8 cellular contexts compared by ENCODE assay signal in genomic region chr17:37642706-37643105, GRCh38. TPM values are rescaled to one million over a fixed set of nuclear protein-coding genes. Genes with fewer than 3 reads are reported as not detected.
DNase-seq lines count a peak whose midpoint lies in the region; ATAC-seq, FAIRE-seq and TF ChIP-seq lines count a peak whose summit lies in the region.

No MANE protein-coding gene starts in this region.

- no peaks in the 10 kb centered on the region; a peak in 1 of 4 replicates for H3K27me3 ChIP-seq in GM12878 (replicated peaks in 1 of 2; ENCODE audit: control insufficient read depth in 2 of 2, insufficient read depth in 2 of 2, low read length in 1 of 2)

- no peak for TF ChIP-seq RAD21 in GM12878 (IDR thresholded peaks at IDR 0.05; ENCODE audit: insufficient read depth, low read depth, low read length)

- peak overlapping the region; percentile 73 for H3K4me2 ChIP-seq in GM12878 (ENCODE audit: control insufficient read depth, insufficient read depth)

- TF ChIP-seq CTCF in LNCaP clone FGC (IDR thresholded peaks at IDR 0.05; ENCODE audit: control insufficient read depth, extremely low read depth, insufficient read depth) = no peak
- TF ChIP-seq CTCF in GM12878 (IDR thresholded peaks at IDR 0.05 in 2 of 3, conservative IDR thresholded peaks at IDR 0.05 in 1 of 3; ENCODE audit: control insufficient read depth in 2 of 3, extremely low read depth in 1 of 3, insufficient read depth in 1 of 3, low read depth in 3 of 3, low read length in 3 of 3) = no peak
- no peak for TF ChIP-seq CTCF in kidney (IDR thresholded peaks at IDR 0.05; ENCODE audit: borderline replicate concordance, extremely low read depth, insufficient read depth)

- peak; percentile 58 for ATAC-seq in GM12878
- ATAC-seq in stimulated activated naive CD8-positive, alpha-beta T cell treated with anti-CD3 and anti-CD28 coated beads, Interleukin-15, Interleukin-2, amounts not matched to agents 100 U/mL and 50 U/mL, for 24 hours = peak; percentile 33
- ATAC-seq in GM18505 (IDR thresholded peaks at IDR 0.05; ENCODE audit: unreplicated experiment) = no peak

- H3K4me1 ChIP-seq in GM12878 (ENCODE audit: control insufficient read depth, insufficient read depth, low read length) (no peaks in the 10 kb centered on the region), kidney (ENCODE audit: control insufficient read depth in 1 of 2, insufficient read depth in 1 of 2, low read depth in 1 of 2, low read length in 2 of 2) (peaks cover 8% of the 10 kb centered on the region in 2 donors)

- SMC1A ChIA-PET in GM12878 (lab: Charles Lee; ENCODE audit: uncharacterized antibody, unreplicated experiment) = interaction anchor here (1.0 to 1.2 kb wide), 2 partner anchors 34 to 149 kb away, joined by 3 to 4 read pairs; no protein-coding TSS in a partner anchor

- TSS peak; percentile 82 for BruUV-seq in GM12878 (replicated peaks; lab: Mats Ljungman, UMichigan)

- in situ Hi-C loops in GM12878 (cut with MboI) = no loop called here

- H3K9me3 ChIP-seq in GM12878 (replicated peaks; ENCODE audit: control insufficient read depth, insufficient read depth, low read length) (no peaks in the 10 kb centered on the region; the same call in 2 of the 3 replicates), kidney (ENCODE audit: control insufficient read depth in 1 of 2, low read length in 2 of 2) (no peaks in the 10 kb centered on the region)

- CTCF ChIA-PET in GM12878 (lab: Yijun Ruan, JAX) = interaction anchor here (0.9 to 4.8 kb wide), 4 partner anchors 71 to 173 kb away, joined by 3 to 17 read pairs (median 6); no protein-coding TSS in a partner anchor

- H2AFZ ChIP-seq in GM12878 (ENCODE audit: control insufficient read depth, low read depth, low read length) = peak overlapping the region; percentile 82

- 0% methylated on average over 8 of the region's 8 CpGs for WGBS in GM12878 (ENCODE audit: insufficient coverage, insufficient replicate concordance, low lambda C conversion rate, missing lambda C conversion rate)

- peak overlapping the region; percentile 87 for H3K4me3 ChIP-seq in LNCaP clone FGC (ENCODE audit: low read depth, low read length)
- H3K4me3 ChIP-seq in GM12878 = peak overlapping the region; percentile 80
- peak overlapping the region; percentile 73 to 88 for H3K4me3 ChIP-seq in kidney (ENCODE audit: low read length in 2 of 2)

- H3K36me3 ChIP-seq in GM12878 (ENCODE audit: control insufficient read depth in 2 of 2, insufficient read depth in 2 of 2, low read length in 1 of 2) (peaks cover 0 to 11% of the 10 kb centered on the region in 2 experiments; a peak in 1 of 4 replicates), kidney (ENCODE audit: control insufficient read depth in 1 of 2, insufficient read depth in 2 of 2, low read length in 2 of 2) (peaks cover 5 to 9% of the 10 kb centered on the region in 2 donors)

- TF ChIP-seq EP300 in GM12878 (IDR thresholded peaks at IDR 0.05; ENCODE audit: borderline replicate concordance in 1 of 2, control insufficient read depth in 1 of 2, low read depth in 2 of 2, low read length in 2 of 2) = no peak

- DNase-seq in EH (ENCODE audit: low read depth) (peak; percentile 44), LNCaP clone FGC (ENCODE audit: low read depth) (no peak), GM12878 (ENCODE audit: low read depth, low spot score) (no peak), kidney (no peak), posterior cingulate gyrus (no peak), T1000 (lab: John Stamatoyannopoulos, UW) (no peak)
- no peak for DNase-seq in stimulated activated naive CD8-positive, alpha-beta T cell treated with anti-CD3 and anti-CD28 coated beads, Interleukin-15, Interleukin-2, amounts not matched to agents 100 U/mL and 50 U/mL, for 24 hours

- H3K79me2 ChIP-seq in GM12878 (ENCODE audit: control insufficient read depth, insufficient read depth, low read length) = peaks cover 21% of the 10 kb centered on the region

- POLR2A ChIA-PET in GM12878 (lab: Charles Lee) = no interaction called here

- H4K20me1 ChIP-seq in GM12878 (ENCODE audit: control insufficient read depth, insufficient read depth) = no peaks in the 10 kb centered on the region

- no peak for FAIRE-seq in GM12878 (lab: Jason Lieb, UNC)
- no peak for FAIRE-seq in kidney (lab: Jason Lieb, UNC)

- TF ChIP-seq POLR2A in GM12878 (IDR thresholded peaks at IDR 0.05; ENCODE audit: low read depth, low read length) (no peak), GM18505 (IDR thresholded peaks at IDR 0.05; ENCODE audit: borderline replicate concordance, extremely low read depth, insufficient read depth, insufficient read length) (no peak)

- H3K27ac ChIP-seq in GM12878 (ENCODE audit: control insufficient read depth, insufficient read depth) (peak overlapping the region; percentile 58), kidney (ENCODE audit: low read depth in 2 of 2, low read length in 2 of 2) (peak overlapping the region; percentile 20 to 58)

- peak overlapping the region; percentile 78 for H3K9ac ChIP-seq in GM12878 (ENCODE audit: control insufficient read depth, insufficient read depth, low read length)
- H3K9ac ChIP-seq in kidney (ENCODE audit: low read length in 2 of 2) = peak overlapping the region; percentile 12 to 87

- RAD21 ChIA-PET in GM12878 (lab: Charles Lee; ENCODE audit: unreplicated experiment) = no interaction called here

- intact Hi-C loops in GM12878 (cut with micrococcal nuclease; ENCODE audit: unreplicated experiment) (loop anchor here (10.0 kb wide), 1 partner anchor 52 kb away; no protein-coding TSS in a partner anchor), kidney (cut with DNase I) (no loop called here), posterior cingulate gyrus (cut with DNase I) (loop anchor here (10.0 kb wide), 1 partner anchor 172 kb away; no protein-coding TSS in a partner anchor)

TF ChIP-seq in GM12878, 131 proteins besides CTCF, POLR2A, EP300 and RAD21 (continues in another document):
- no peak for TF ChIP-seq BRCA1 (IDR thresholded peaks at IDR 0.05; ENCODE audit: low read depth, low read length)
- no peak for TF ChIP-seq BCL11A (IDR thresholded peaks at IDR 0.05; ENCODE audit: low read depth, low read length)
- no peak for TF ChIP-seq MYC (IDR thresholded peaks at IDR 0.05; ENCODE audit: insufficient read depth, insufficient read length, insufficient replicate concordance, low read length, severe bottlenecking)
- TF ChIP-seq ZNF207 (IDR thresholded peaks at IDR 0.05; ENCODE audit: borderline replicate concordance) = no peak
- no peak for TF ChIP-seq STAT3 (IDR thresholded peaks at IDR 0.05; ENCODE audit: low read depth, low read length)
- no peak for TF ChIP-seq E2F4 (IDR thresholded peaks at IDR 0.05; ENCODE audit: low read depth, low read length)
- TF ChIP-seq CBX3 (IDR thresholded peaks at IDR 0.05; ENCODE audit: borderline replicate concordance, low read depth) = no peak
- no peak for TF ChIP-seq ZSCAN29 (IDR thresholded peaks at IDR 0.05)
- no peak for TF ChIP-seq TCF12 (IDR thresholded peaks at IDR 0.05; ENCODE audit: low read depth, low read length)
- no peak for TF ChIP-seq KLF5 (IDR thresholded peaks at IDR 0.05; ENCODE audit: partially characterized antibody)

RNA-seq across cellular contexts. Expression of gene DDX52, which starts 0.5 kb away (rescaled TPM):
- 64.1 and 64.7 TPM in 2 replicates for total RNA-seq in GM12878 (2013; cell fraction: nucleolus; rRNA removed)
- total RNA-seq in GM12878 (2014; rRNA removed) = 24.8 and 30.5 TPM in 2 replicates
- total RNA-seq in GM12878 (2014; rRNA removed; fragmentation: Illumina TruSeq; extraction: Trizol) = 29.2 and 29.9 TPM in 2 replicates
- total RNA-seq in GM12878 (2021) = 23.5 and 27.8 TPM in 2 replicates
- polyA plus RNA-seq in GM12878 (2011; ENCODE audit: low read depth) = 5.5 TPM
- polyA plus RNA-seq in GM12878 (2011; rRNA removed) = 15.1 and 20.4 TPM in 2 replicates
- polyA plus RNA-seq in GM12878 (2011; cell fraction: cytosol; rRNA removed) = 11.1 and 11.5 TPM in 2 replicates
- polyA plus RNA-seq in GM12878 (2011; cell fraction: nucleus; rRNA removed) = 26.6 and 31.9 TPM in 2 replicates
- 8.1 and 11.1 TPM in 2 replicates for polyA plus RNA-seq in GM12878 (2012)
- polyA plus RNA-seq in GM12878 (2014; fragmentation: Illumina TruSeq; extraction: Trizol) = 31.6 and 39.0 TPM in 2 replicates
- polyA plus RNA-seq in GM12878 (2014; fragmentation: Nextera tagmentation; extraction: Ambion mirVana) = 10 to 100 TPM; 18.7 to 18.8 TPM
- polyA plus RNA-seq in GM12878 (2014; rRNA removed) = 12.9 and 14.8 TPM in 2 replicates
- 10 to 100 TPM; 47.8 to 49.7 TPM for polyA plus RNA-seq in GM12878 (2016; fragmentation: Nextera tagmentation; extraction: Ambion mirVana)
- polyA minus RNA-seq in GM12878 (2011; rRNA and poly(A)+ RNA removed) = 15.9 and 17.1 TPM in 2 replicates
- polyA minus RNA-seq in GM12878 (2011; cell fraction: cytosol; rRNA and poly(A)+ RNA removed) = 5.9 and 10.7 TPM in 2 replicates
- 15.1 and 25.4 TPM in 2 replicates for polyA minus RNA-seq in GM12878 (2011; cell fraction: nucleus; rRNA and poly(A)+ RNA removed)
- total RNA-seq in kidney = 26.9 TPM
- polyA plus RNA-seq in kidney (ENCODE audit: insufficient read depth, low read depth, low replicate concordance) = 14.0 TPM

RNA-seq across cellular contexts. Expression of gene SYNRG, which starts 33.5 kb away (rescaled TPM):
- total RNA-seq in GM12878 (2013; cell fraction: nucleolus; rRNA removed) = 103 and 104 TPM in 2 replicates
- 14.4 and 15.4 TPM in 2 replicates for total RNA-seq in GM12878 (2014; rRNA removed)
- total RNA-seq in GM12878 (2014; rRNA removed; fragmentation: Illumina TruSeq; extraction: Trizol) = 25.2 and 25.8 TPM in 2 replicates
- total RNA-seq in GM12878 (2021) = 32.5 and 40.4 TPM in 2 replicates
- 15.5 TPM for polyA plus RNA-seq in GM12878 (2011; ENCODE audit: low read depth)
- 23.6 and 28.2 TPM in 2 replicates for polyA plus RNA-seq in GM12878 (2011; rRNA removed)
- 20.1 and 22.4 TPM in 2 replicates for polyA plus RNA-seq in GM12878 (2011; cell fraction: cytosol; rRNA removed)
- 34.9 and 35.8 TPM in 2 replicates for polyA plus RNA-seq in GM12878 (2011; cell fraction: nucleus; rRNA removed)
- polyA plus RNA-seq in GM12878 (2012) = 17.1 and 21.9 TPM in 2 replicates
- 27.2 and 29.7 TPM in 2 replicates for polyA plus RNA-seq in GM12878 (2014; fragmentation: Illumina TruSeq; extraction: Trizol)
- polyA plus RNA-seq in GM12878 (2014; fragmentation: Nextera tagmentation; extraction: Ambion mirVana) = 1 to 10 TPM; 5.2 to 5.8 TPM
- polyA plus RNA-seq in GM12878 (2014; rRNA removed) = 19.3 and 21.8 TPM in 2 replicates
- 10 to 100 TPM; 30.7 to 36.7 TPM for polyA plus RNA-seq in GM12878 (2016; fragmentation: Nextera tagmentation; extraction: Ambion mirVana)
- polyA minus RNA-seq in GM12878 (2011; rRNA and poly(A)+ RNA removed) = 50.2 and 52.1 TPM in 2 replicates
- polyA minus RNA-seq in GM12878 (2011; cell fraction: cytosol; rRNA and poly(A)+ RNA removed) = 13.5 and 24.8 TPM in 2 replicates
- 26.7 and 43.8 TPM in 2 replicates for polyA minus RNA-seq in GM12878 (2011; cell fraction: nucleus; rRNA and poly(A)+ RNA removed)
- total RNA-seq in kidney = 47.0 TPM
- 8.6 TPM for polyA plus RNA-seq in kidney (ENCODE audit: insufficient read depth, low read depth, low replicate concordance)
